9 cellular contexts compared by ENCODE assay signal in genomic region chr1:225446298-225446941, GRCh38. TPM values are rescaled to one million over a fixed set of nuclear protein-coding genes. Genes with fewer than 3 reads are reported as not detected.
A peak's percentile ranks its signal among the peaks of the same experiment; 100 is the strongest.
DNase-seq lines count a peak whose midpoint lies in the region; ATAC-seq, FAIRE-seq and TF ChIP-seq lines count a peak whose summit lies in the region.
"Had no signal": no experiment of that assay in that cellular context is flagged by ENCODE, and none has a peak within 500 bp of the region (broad histone marks: within the 10 kb centered on the region; RNA-seq: fewer than 3 reads in every experiment).

No MANE protein-coding gene starts in this region.

- H2BK12ac ChIP-seq in H1 (ENCODE audit: low read depth, low read length) = no peak overlapping the region

- H3K9me3 ChIP-seq in CD8-positive, alpha-beta memory T cell (ENCODE audit: low read length) = no peaks in the 10 kb centered on the region
- H3K9me3 ChIP-seq in H1 (ENCODE audit: insufficient read depth in 2 of 2, low read depth in 1 of 2, low read length in 1 of 2) = no peaks in the 10 kb centered on the region
- H3K9me3 ChIP-seq in gastrocnemius medialis = no peaks in the 10 kb centered on the region

- H2BK15ac ChIP-seq in H1 (ENCODE audit: low read length) = no peak overlapping the region

- H3K4me3 Mint-ChIP-seq in CD8-positive, alpha-beta memory T cell = peak overlapping the region in 3 of 7 donors; percentile 19 to 74 (median 27)
- H3K4me3 Mint-ChIP-seq in progenitor cell of endocrine pancreas (ENCODE audit: low read depth) = no peak overlapping the region

- no peaks in the 10 kb centered on the region for H3K27me3 ChIP-seq in CD8-positive, alpha-beta memory T cell (ENCODE audit: insufficient read depth, low read length, poor library complexity, severe bottlenecking)
- H3K27me3 ChIP-seq in H1 (replicated peaks in 1 of 4; ENCODE audit: control insufficient read depth in 3 of 4, extremely low read depth in 1 of 4, insufficient read depth in 3 of 4, low read length in 3 of 4) = no peaks in the 10 kb centered on the region; a peak in 2 of 7 replicates
- peaks cover 4 to 7% (median 7%) of the 10 kb centered on the region in 3 donors for H3K27me3 ChIP-seq in gastrocnemius medialis

- intact Hi-C loops in gastrocnemius medialis (cut with DNase I; ENCODE audit: low total_unique reads) = no loop called here

- no peak for DNase-seq in CD8-positive, alpha-beta memory T cell
- DNase-seq in NCI-H69 (lab: John Stamatoyannopoulos, UW) (peak; percentile 56), H1 (ENCODE audit: low read depth in 1 of 2, low spot score in 2 of 2) (no peak), gastrocnemius medialis (no peak), Kasumi-1 (lab: John Stamatoyannopoulos, UW) (no peak), GM03348 (ENCODE audit: low spot score) (no peak), NOMO-1 (lab: John Stamatoyannopoulos, UW; ENCODE audit: unreplicated experiment in 2 of 2) (no peak), progenitor cell of endocrine pancreas (ENCODE audit: low spot score, unreplicated experiment) (no peak)
- DNase-seq: NCI-H1694 treated with DMSO at 0.1 percent for 48 hours had no signal

- no peak for ATAC-seq in gastrocnemius medialis

- no peak overlapping the region for H4K5ac ChIP-seq in H1 (ENCODE audit: insufficient read length, low read depth, low read length)

- TF ChIP-seq CTCF in H1 (IDR thresholded peaks at IDR 0.05; ENCODE audit: control extremely low read depth in 1 of 3, insufficient read depth in 1 of 3, low read depth in 1 of 3, low read length in 3 of 3) = peak in 1 of 3 experiments; percentile 9; a peak in 1 of 4 replicates
- TF ChIP-seq CTCF in gastrocnemius medialis (IDR thresholded peaks at IDR 0.05 in 4 of 5, conservative IDR thresholded peaks at IDR 0.05 in 1 of 5) = no peak
- no peak for TF ChIP-seq CTCF in progenitor cell of endocrine pancreas (IDR thresholded peaks at IDR 0.05; ENCODE audit: unreplicated experiment)

- POLR2A ChIA-PET in CD8-positive, alpha-beta memory T cell (lab: Charles Lee) = interaction anchor here (2.6 to 3.5 kb wide), 2 partner anchors 20 to 21 kb away, joined by 48 to 98 read pairs; partner anchors contain the start of gene LBR
- POLR2A ChIA-PET in H1 (lab: Charles Lee; ENCODE audit: partially characterized antibody) = interaction anchor here (1.2 to 1.6 kb wide), 2 partner anchors 10 to 23 kb away, joined by 4 read pairs; no protein-coding TSS in a partner anchor

- H3K9me3 Mint-ChIP-seq in CD8-positive, alpha-beta memory T cell = no peaks in the 10 kb centered on the region
- H3K9me3 Mint-ChIP-seq in progenitor cell of endocrine pancreas (ENCODE audit: low read depth) = no peaks in the 10 kb centered on the region

- H3K4me2 ChIP-seq in H1 (ENCODE audit: insufficient read depth in 1 of 2, low read depth in 2 of 2, low read length in 2 of 2) = no peak overlapping the region

- no peak overlapping the region for H2BK120ac ChIP-seq in H1 (replicated peaks; ENCODE audit: low read depth, low read length)

- no peaks in the 10 kb centered on the region for H3K36me3 ChIP-seq in CD8-positive, alpha-beta memory T cell (ENCODE audit: insufficient read depth, low read length)
- H3K36me3 ChIP-seq in H1 (ENCODE audit: control insufficient read depth in 2 of 4, insufficient read depth in 4 of 4, low read length in 3 of 4) (no peaks in the 10 kb centered on the region), gastrocnemius medialis (no peaks in the 10 kb centered on the region)

- H3K4me1 ChIP-seq in CD8-positive, alpha-beta memory T cell (ENCODE audit: insufficient read depth, low read length) = peaks cover 55% of the 10 kb centered on the region
- H3K4me1 ChIP-seq in H1 (replicated peaks in 1 of 4; ENCODE audit: control insufficient read depth in 3 of 4, insufficient read depth in 4 of 4, low read length in 3 of 4) (peaks cover 0 to 13% (median 6%) of the 10 kb centered on the region in 4 experiments; a peak in 4 of 7 replicates), gastrocnemius medialis (peaks cover 19 to 34% of the 10 kb centered on the region in 2 donors)

- no peaks in the 10 kb centered on the region for H3K79me1 ChIP-seq in H1 (ENCODE audit: low read depth, low read length)

- no peak overlapping the region; the same call in 1 of the 2 replicates for H4K8ac ChIP-seq in H1 (ENCODE audit: extremely low read depth, insufficient read depth, low read length)

- H4K91ac ChIP-seq in H1 (replicated peaks; ENCODE audit: insufficient read length, low read length) = no peak overlapping the region

- no peak overlapping the region for H2AFZ ChIP-seq in H1 (ENCODE audit: low read length)

- no peak overlapping the region for H2BK5ac ChIP-seq in H1 (ENCODE audit: low read depth, low read length)

- no peaks in the 10 kb centered on the region for H3K23me2 ChIP-seq in H1 (ENCODE audit: low read depth, low read length)

- H2AK5ac ChIP-seq in H1 (ENCODE audit: low read depth, low read length) = no peak overlapping the region

- peak overlapping the region in 7 of 8 donors; percentile 40 to 97 (median 92) for H3K27ac Mint-ChIP-seq in CD8-positive, alpha-beta memory T cell
- no peak overlapping the region for H3K27ac Mint-ChIP-seq in progenitor cell of endocrine pancreas

- TF ChIP-seq EP300 in H1 (IDR thresholded peaks at IDR 0.05; ENCODE audit: borderline replicate concordance in 1 of 2, low read depth in 2 of 2, low read length in 2 of 2) = no peak

- no peak overlapping the region for H3K56ac ChIP-seq in H1 (replicated peaks; ENCODE audit: insufficient read length, low read depth, low read length)

- H3K27ac ChIP-seq in CD8-positive, alpha-beta memory T cell (ENCODE audit: low read depth, low read length) = no peak overlapping the region
- no peak overlapping the region for H3K27ac ChIP-seq in H1 (ENCODE audit: low read depth, low read length)
- peak overlapping the region; percentile 32 to 80 (median 73) for H3K27ac ChIP-seq in gastrocnemius medialis

- peak overlapping the region; percentile 29 for H3K4me3 ChIP-seq in CD8-positive, alpha-beta memory T cell (ENCODE audit: low read length)
- H3K4me3 ChIP-seq in H1 (ENCODE audit: extremely low read depth in 1 of 4, insufficient read depth in 2 of 4, low read depth in 3 of 4, low read length in 4 of 4) (no peak overlapping the region; a peak in 1 of 8 replicates), gastrocnemius medialis (no peak overlapping the region)

- CTCF ChIA-PET in CD8-positive, alpha-beta memory T cell (lab: Charles Lee) = interaction anchor here (1.3 to 3.7 kb wide), 3 partner anchors 19 to 29 kb away, joined by 4 to 35 read pairs (median 10); partner anchors contain the start of gene LBR
- CTCF ChIA-PET in H1 (lab: Charles Lee; ENCODE audit: partially characterized antibody) = interaction anchor here (0.5 to 2.2 kb wide), 8 partner anchors 16 to 505 kb away, joined by 3 to 7 read pairs (median 3); no protein-coding TSS in a partner anchor

- H3K27me3 Mint-ChIP-seq in CD8-positive, alpha-beta memory T cell = no peaks in the 10 kb centered on the region
- peaks cover 13% of the 10 kb centered on the region for H3K27me3 Mint-ChIP-seq in progenitor cell of endocrine pancreas

- no peak overlapping the region for H3K18ac ChIP-seq in H1 (ENCODE audit: extremely low read depth, low read length)

- no peak overlapping the region for H3K23ac ChIP-seq in H1 (ENCODE audit: insufficient read length)

- in situ Hi-C loops in gastrocnemius medialis (cut with MboI; ENCODE audit: low sequenced_read_pairs in 4 of 4) = no loop called here

- WGBS in H1 (ENCODE audit: extremely low coverage in 1 of 2, insufficient coverage in 1 of 2, insufficient read length in 1 of 2, insufficient replicate concordance in 2 of 2, low coverage in 1 of 2, low lambda C conversion rate in 2 of 2, missing lambda C conversion rate in 1 of 2), 2 experiments = 72% methylated on average over 9 of the region's 9 CpGs; no CpG with 5 or more reads in 1 of the 2 experiments

- no peak for TF ChIP-seq POLR2A in H1 (IDR thresholded peaks at IDR 0.05; ENCODE audit: control extremely low read depth in 1 of 2, low read depth in 2 of 2, low read length in 2 of 2)
- TF ChIP-seq POLR2A in gastrocnemius medialis (IDR thresholded peaks at IDR 0.05) = no peak

- FAIRE-seq in H1 (lab: Jason Lieb, UNC) = no peak

- H3K14ac ChIP-seq in H1 (ENCODE audit: insufficient read length) = no peak overlapping the region

- H3K79me2 ChIP-seq in H1 (ENCODE audit: control insufficient read depth in 1 of 2, insufficient read depth in 2 of 2, low read length in 2 of 2) = no peaks in the 10 kb centered on the region

- H3K36me3 Mint-ChIP-seq in CD8-positive, alpha-beta memory T cell = no peaks in the 10 kb centered on the region
- H3K36me3 Mint-ChIP-seq in progenitor cell of endocrine pancreas (ENCODE audit: insufficient read depth) = no peaks in the 10 kb centered on the region

- no peak overlapping the region for H3K4ac ChIP-seq in H1 (replicated peaks; ENCODE audit: insufficient read length, low read depth, low read length)

- no peak overlapping the region for H2BK20ac ChIP-seq in H1 (ENCODE audit: low read length)

- H3K4me1 Mint-ChIP-seq in CD8-positive, alpha-beta memory T cell = peaks cover 55 to 62% (median 60%) of the 10 kb centered on the region in 3 donors
- H3K4me1 Mint-ChIP-seq in progenitor cell of endocrine pancreas (ENCODE audit: low read depth) = peaks cover 32% of the 10 kb centered on the region

- no peaks in the 10 kb centered on the region for H4K20me1 ChIP-seq in H1 (replicated peaks in 1 of 2; ENCODE audit: control insufficient read depth in 1 of 2, insufficient read depth in 2 of 2, low read length in 2 of 2)

- no peak overlapping the region for H3K9ac ChIP-seq in H1 (replicated peaks in 1 of 4; ENCODE audit: extremely low read depth in 1 of 4, low read depth in 3 of 4, low read length in 3 of 4)

- TF ChIP-seq RAD21 in H1 (IDR thresholded peaks at IDR 0.05 in 1 of 2, conservative IDR thresholded peaks at IDR 0.05 in 1 of 2; ENCODE audit: low read depth in 2 of 2, low read length in 2 of 2) = 0 out of 4 replicates have a peak, but pooled peaks of 1 of the 2 experiments have one; percentile 4

TF ChIP-seq in H1, 55 proteins besides CTCF, POLR2A, EP300 and RAD21 (continues in another document):
- TF ChIP-seq RNF2 (IDR thresholded peaks at IDR 0.05; ENCODE audit: borderline replicate concordance, low read depth, low read length, missing control alignments, poor library complexity, severe bottlenecking) (no peak), SP4 (IDR thresholded peaks at IDR 0.05; ENCODE audit: low read length) (no peak)

RNA-seq across cellular contexts. Expression of gene LBR, which starts 18.6 kb away (rescaled TPM):
- total RNA-seq in CD8-positive, alpha-beta memory T cell = 100 to 1,000 TPM; 125 to 132 TPM
- polyA plus RNA-seq in CD8-positive, alpha-beta memory T cell = 110 TPM
- 89.8 and 93.0 TPM in 2 replicates for total RNA-seq in H1 (2021; fragmentation: NEBNext Ultra II Directional; extraction: Animal tissue kit (Norgen Biotek cat#: 25700))
- polyA plus RNA-seq in H1 (2011; rRNA removed) = 32.1 and 39.1 TPM in 2 replicates
- 35.5 TPM for polyA plus RNA-seq in H1 (2011; cell fraction: cytosol; rRNA removed)
- polyA plus RNA-seq in H1 (2011; cell fraction: nucleus; rRNA removed) = 41.7 TPM
- 42.4 to 77.4 TPM (median 46.1 TPM) in 4 replicates for polyA plus RNA-seq in H1 (2012, experiment 1 of 2)
- polyA plus RNA-seq in H1 (2012, experiment 2 of 2) = 7.1 TPM
- 113 TPM for polyA plus RNA-seq in H1 (2013, experiment 1 of 2)
- polyA plus RNA-seq in H1 (2013, experiment 2 of 2) = 124 TPM
- polyA minus RNA-seq in H1 (2011; rRNA and poly(A)+ RNA removed) = 57.7 and 76.1 TPM in 2 replicates
- 27.3 TPM for polyA minus RNA-seq in H1 (2011; cell fraction: cytosol; rRNA and poly(A)+ RNA removed)
- polyA minus RNA-seq in H1 (2011; cell fraction: nucleus; rRNA and poly(A)+ RNA removed) = 50.5 TPM
- 10 to 100 TPM; 16.5 to 19.8 (median 18.5) TPM for total RNA-seq in gastrocnemius medialis
- 116 and 124 TPM in 2 replicates for total RNA-seq in progenitor cell of endocrine pancreas

Comparison
In these comparisons a context has a peak if more than half of its experiments do, and no peak if none do; other contexts are left out.
1. H3K27ac ChIP-seq: peak in gastrocnemius medialis (4 of 4); none in CD8-positive, alpha-beta memory T cell (single experiment) and H1 (single experiment).